Comparison of ENCODE assay signal across 1 cellular context in genomic region chr1:231653611-231654010, GRCh38.
TF ChIP-seq lines count a peak whose summit lies in the region.

No MANE protein-coding gene starts in this region.

TF ChIP-seq in IMR-90, 13 proteins besides CTCF, POLR2A, EP300 and RAD21:
- TF ChIP-seq RCOR1 (IDR thresholded peaks at IDR 0.05; ENCODE audit: insufficient replicate concordance, low read length) (no peak), SMC3 (IDR thresholded peaks at IDR 0.05; ENCODE audit: low read depth, low read length) (no peak), RFX5 (IDR thresholded peaks at IDR 0.05; ENCODE audit: low read depth, low read length) (no peak), ELK1 (IDR thresholded peaks at IDR 0.05; ENCODE audit: borderline replicate concordance, low read depth, low read length) (no peak), NFE2L2 (IDR thresholded peaks at IDR 0.05; ENCODE audit: low read depth, low read length) (no peak), MAFK (IDR thresholded peaks at IDR 0.05; ENCODE audit: low read depth, low read length) (no peak), MXI1 (IDR thresholded peaks at IDR 0.05; ENCODE audit: borderline replicate concordance, low read depth, low read length) (no peak), CEBPB (IDR thresholded peaks at IDR 0.05; ENCODE audit: low read depth, low read length) (no peak), MAZ (IDR thresholded peaks at IDR 0.05; ENCODE audit: borderline replicate concordance, low read depth, low read length) (no peak), FOS (IDR thresholded peaks at IDR 0.05; ENCODE audit: low read depth, low read length) (no peak), CHD1 (IDR thresholded peaks at IDR 0.05; ENCODE audit: low read depth, low read length) (no peak), USF2 (IDR thresholded peaks at IDR 0.05; ENCODE audit: low read depth, low read length) (no peak), BHLHE40 (IDR thresholded peaks at IDR 0.05; ENCODE audit: low read depth, low read length) (no peak)
